Comparison of ENCODE assay signal across 9 cellular contexts in genomic region chr15:43872416-43873020, GRCh38. TPM values are rescaled to one million over a fixed set of nuclear protein-coding genes. Genes with fewer than 3 reads are reported as not detected.
DNase-seq lines count a peak whose midpoint lies in the region; ATAC-seq and TF ChIP-seq lines count a peak whose summit lies in the region.
"Had no signal": no experiment of that assay in that cellular context is flagged by ENCODE, and none has a peak within 500 bp of the region (broad histone marks: within the 10 kb centered on the region; RNA-seq: fewer than 3 reads in every experiment).

No MANE protein-coding gene starts in this region.

- no peak overlapping the region for H3K4me2 ChIP-seq in HCT116 (ENCODE audit: low read length)
- H3K4me2 ChIP-seq: BLaER1 had no signal

- TF ChIP-seq CTCF in HCT116 (IDR thresholded peaks at IDR 0.05 in 2 of 3, conservative IDR thresholded peaks at IDR 0.05 in 1 of 3; ENCODE audit: borderline replicate concordance in 1 of 3, insufficient read depth in 1 of 3, low read depth in 2 of 3, low read length in 2 of 3): peak; percentile 33 to 70 (median 70); a peak in 5 of 6 replicates
- peak; percentile 92 for TF ChIP-seq CTCF in RWPE2 (IDR thresholded peaks at IDR 0.05; ENCODE audit: poor library complexity, severe bottlenecking)
- TF ChIP-seq CTCF in epithelial cell of esophagus (IDR thresholded peaks at IDR 0.05; ENCODE audit: insufficient read depth, low read depth, low read length, missing control alignments): peak; percentile 66

- ATAC-seq in HCT116: peak; percentile 93
- peak; percentile 81 for ATAC-seq in RWPE2 (ENCODE audit: low read depth)
- no peak for ATAC-seq in GM21529 (IDR thresholded peaks at IDR 0.05; ENCODE audit: unreplicated experiment)

- no peaks in the 10 kb centered on the region; the same call in 1 of the 2 replicates for H3K79me2 ChIP-seq in HCT116 (ENCODE audit: insufficient read depth, low read length)

- CTCF ChIA-PET in HCT116 (lab: Charles Lee): interaction anchor here (0.9 kb wide), 1 partner anchor 8 kb away, joined by 3 read pairs; no protein-coding TSS in a partner anchor

- intact Hi-C loops in HCT116 (cut with micrococcal nuclease): loop anchor here (10.0 kb wide), 2 partner anchors 632 to 682 kb away; no protein-coding TSS in a partner anchor

- TF ChIP-seq POLR2A in HCT116 (IDR thresholded peaks at IDR 0.05; ENCODE audit: borderline replicate concordance, extremely low read depth, insufficient read depth, insufficient read length): no peak

- POLR2A ChIA-PET in HCT116 (lab: Charles Lee): no interaction called here

- BruUV-seq in HCT116 (replicated peaks; lab: Mats Ljungman, UMichigan): TSS peak; percentile 26

- H3K9me3 ChIP-seq in HCT116 (ENCODE audit: control insufficient read depth in 1 of 2, insufficient read depth in 1 of 2, low read depth in 1 of 2, low read length in 2 of 2) (no peaks in the 10 kb centered on the region), RWPE2 (ENCODE audit: severe bottlenecking) (no peaks in the 10 kb centered on the region)
- H3K9me3 ChIP-seq: BLaER1 had no signal

- H3K36me3 ChIP-seq in HCT116 (ENCODE audit: control insufficient read depth in 1 of 2, insufficient read depth in 2 of 2, low read length in 2 of 2) (peaks cover 9 to 22% of the 10 kb centered on the region in 2 experiments; a peak in 2 of 4 replicates), RWPE2 (ENCODE audit: low read depth) (peaks cover 73% of the 10 kb centered on the region)

- no peak overlapping the region for H3K27ac ChIP-seq in HCT116 (ENCODE audit: low read depth, low read length)
- H3K27ac ChIP-seq in RWPE2 (ENCODE audit: poor library complexity, severe bottlenecking): no peak overlapping the region
- H3K27ac ChIP-seq: BLaER1 had no signal

- no peaks in the 10 kb centered on the region for H3K27me3 ChIP-seq in HCT116 (ENCODE audit: insufficient read depth, low read length)
- no peaks in the 10 kb centered on the region for H3K27me3 ChIP-seq in RWPE2 (ENCODE audit: insufficient read depth, poor library complexity, severe bottlenecking)
- H3K27me3 ChIP-seq: BLaER1 had no signal

- H3K4me3 ChIP-seq in HCT116 (replicated peaks in 1 of 2; ENCODE audit: low read depth in 1 of 2, low read length in 2 of 2): no peak overlapping the region
- H3K4me3 ChIP-seq in RWPE2 (ENCODE audit: severe bottlenecking): no peak overlapping the region
- H3K4me3 ChIP-seq in epithelial cell of esophagus (ENCODE audit: low read length): no peak overlapping the region
- H3K4me3 ChIP-seq: BLaER1 had no signal

- H2AFZ ChIP-seq in HCT116 (ENCODE audit: low read depth, low read length, poor library complexity, severe bottlenecking): no peak overlapping the region

- peak; percentile 11 for DNase-seq in NCI-H1092 treated with DMSO at 0.1 percent for 48 hours (lab: John Stamatoyannopoulos, UW)
- DNase-seq in NCI-H1092 (lab: John Stamatoyannopoulos, UW): no peak
- DNase-seq in HCT116 (ENCODE audit: low read depth, low spot score): peak; percentile 45
- DNase-seq in RWPE2 (ENCODE audit: low spot score): no peak
- DNase-seq in epithelial cell of esophagus (ENCODE audit: low read depth): peak; percentile 79
- DNase-seq in middle frontal gyrus (ENCODE audit: extremely low spot score, low spot score): peak; percentile 72
- DNase-seq in activated CD8-positive, alpha-beta memory T cell treated with anti-CD3 and anti-CD28 coated beads, Interleukin-2, amount 50 U/mL, for 4 hours: no peak

- TF ChIP-seq RAD21 in HCT116 (IDR thresholded peaks at IDR 0.05; ENCODE audit: low read depth): peak; percentile 67

- H3K4me1 ChIP-seq in HCT116 (ENCODE audit: control insufficient read depth in 1 of 2, insufficient read depth in 2 of 2, low read length in 2 of 2) (no peaks in the 10 kb centered on the region), RWPE2 (ENCODE audit: insufficient read depth, poor library complexity, severe bottlenecking) (no peaks in the 10 kb centered on the region)

- H4K20me1 ChIP-seq in HCT116 (ENCODE audit: insufficient read depth): no peaks in the 10 kb centered on the region
- H4K20me1 ChIP-seq: BLaER1 had no signal

- no peak overlapping the region for H3K9ac ChIP-seq in HCT116 (ENCODE audit: low read length)
- H3K9ac ChIP-seq: BLaER1 had no signal

- RAD21 ChIA-PET in HCT116 (lab: Charles Lee; ENCODE audit: low non-redundant PET in 1 of 2, low total read pairs in 2 of 2, uncharacterized antibody in 2 of 2, unreplicated experiment in 2 of 2): no interaction called here

- no peaks in the 10 kb centered on the region for H3K9me2 ChIP-seq in HCT116 (ENCODE audit: insufficient read depth)

TF ChIP-seq in HCT116, 20 proteins besides CTCF, POLR2A, EP300 and RAD21:
- TF ChIP-seq ZFX (IDR thresholded peaks at IDR 0.05): no peak
- TF ChIP-seq EGR1 (IDR thresholded peaks at IDR 0.05; ENCODE audit: low read depth): no peak
- TF ChIP-seq MAX (IDR thresholded peaks at IDR 0.05): no peak
- TF ChIP-seq TCF7L2 (IDR thresholded peaks at IDR 0.05; ENCODE audit: borderline replicate concordance, extremely low read depth, insufficient read depth, insufficient read length): no peak
- no peak for TF ChIP-seq CEBPB (IDR thresholded peaks at IDR 0.05; ENCODE audit: low read depth)
- no peak for TF ChIP-seq ZNF274 (IDR thresholded peaks at IDR 0.05; ENCODE audit: low read depth, low read length)
- no peak for TF ChIP-seq SIN3A (IDR thresholded peaks at IDR 0.05; ENCODE audit: low read depth)
- TF ChIP-seq EZH2phosphoT487 (IDR thresholded peaks at IDR 0.05; ENCODE audit: borderline replicate concordance): no peak
- no peak for TF ChIP-seq SP1 (IDR thresholded peaks at IDR 0.05; ENCODE audit: low read depth)
- TF ChIP-seq POLR2AphosphoS5 (IDR thresholded peaks at IDR 0.05; ENCODE audit: low read depth, low read length): no peak
- TF ChIP-seq SRF (IDR thresholded peaks at IDR 0.05; ENCODE audit: low read depth): no peak

RNA-seq across cellular contexts. Expression of gene WDR76, which starts 45.7 kb away (rescaled TPM):
- 33.0 TPM for total RNA-seq in HCT116 (2021; ENCODE audit: unreplicated experiment)
- 6.7 and 10.5 TPM in 2 replicates for polyA plus RNA-seq in HCT116 (2012)

RNA-seq across cellular contexts. Expression of gene MFAP1, which starts 48.0 kb away (rescaled TPM):
- 32.7 TPM for total RNA-seq in HCT116 (2021; ENCODE audit: unreplicated experiment)
- polyA plus RNA-seq in HCT116 (2012): 21.2 and 26.6 TPM in 2 replicates

Comparison
In these comparisons a context has a peak if more than half of its experiments do, and no peak if none do; other contexts are left out.
1. DNase-seq: peak in NCI-H1092 treated with DMSO at 0.1 percent for 48 hours (single experiment), HCT116 (single experiment), epithelial cell of esophagus (single experiment) and middle frontal gyrus (single experiment); none in NCI-H1092 (single experiment), RWPE2 (single experiment) and activated CD8-positive, alpha-beta memory T cell treated with anti-CD3 and anti-CD28 coated beads, Interleukin-2, amount 50 U/mL, for 4 hours (single experiment).
2. Peak in every context shown above with its lines, with median percentiles within 50 percentile points of each other: CTCF ChIP-seq.